Comparison of ENCODE assay signal across 25 cellular contexts in the genomic region with DNA sequence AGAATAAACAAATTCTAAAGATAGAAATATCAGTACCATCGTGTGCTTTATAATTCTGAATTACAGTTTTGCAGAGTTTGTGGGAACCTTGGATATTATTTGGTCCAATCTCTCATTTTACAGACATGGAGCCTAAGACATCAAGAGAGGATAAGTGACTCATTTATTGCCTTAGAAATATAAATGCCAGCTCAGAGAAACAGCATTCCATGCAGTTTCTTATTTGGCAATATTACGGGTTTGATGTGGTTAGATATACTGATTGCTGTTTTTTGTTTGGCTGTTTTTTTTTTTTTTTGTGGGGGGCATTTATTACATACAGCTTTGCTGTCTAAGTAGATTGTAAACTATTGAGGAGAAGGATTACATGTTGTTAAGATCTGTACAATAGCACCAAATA.
"Had no signal": no experiment of that assay in that cellular context is flagged by ENCODE, and none has a peak within 500 bp of the region (broad histone marks: within the 10 kb centered on the region; RNA-seq: fewer than 3 reads in every experiment).

No MANE protein-coding gene starts in this region.

- H3K4me3 Mint-ChIP-seq: activated T-cell treated with anti-CD3 and anti-CD28 coated beads, Interleukin-2, amount 50 U/mL, for 24 hours; activated T-helper 17 cell treated with anti-CD3 and anti-CD28 coated beads, Interleukin-2, amount 50 U/mL, for 72 hours; naive B cell; WTC11 had no signal

- FAIRE-seq: kidney had no signal

- H3K4me3 ChIP-seq: ascending aorta, lower lobe of right lung, sigmoid colon, thoracic aorta, upper lobe of right lung had no signal

- H3K36me3 ChIP-seq: ascending aorta, brain microvascular endothelial cell, lower lobe of right lung, sigmoid colon, thoracic aorta, upper lobe of right lung had no signal

- H3K27me3 Mint-ChIP-seq: activated T-cell treated with anti-CD3 and anti-CD28 coated beads, Interleukin-2, amount 50 U/mL, for 24 hours; activated T-helper 17 cell treated with anti-CD3 and anti-CD28 coated beads, Interleukin-2, amount 50 U/mL, for 72 hours; naive B cell had no signal

- DNase-seq: activated CD4-positive, alpha-beta T cell treated with anti-CD3 and anti-CD28 coated beads, Interleukin-2, amount 50 U/mL, for 4 hours; activated CD8-positive, alpha-beta memory T cell treated with anti-CD3 and anti-CD28 coated beads for 24 hours; activated CD8-positive, alpha-beta memory T cell treated with anti-CD3 and anti-CD28 coated beads, Interleukin-2, amount 50 U/mL, for 4 hours; activated T-cell treated with anti-CD3 and anti-CD28 coated beads, Interleukin-2, amount 50 U/mL, for 24 hours; brain microvascular endothelial cell; caudate nucleus; dermis blood vessel endothelial cell; effector CD8-positive, alpha-beta T cell; erythroblast; foreskin keratinocyte; kidney; lower lobe of right lung; naive B cell; occipital lobe; posterior cingulate gyrus; sigmoid colon; stimulated activated CD4-positive, alpha-beta T cell treated with anti-CD3 and anti-CD28 coated beads, Interleukin-4, amount 100 ng/mL, for 1 hour; stimulated activated naive CD4-positive, alpha-beta T cell; T-helper 9 cell; upper lobe of right lung had no signal

- H3K36me3 Mint-ChIP-seq: activated naive CD4-positive, alpha-beta T cell treated with anti-CD3 and anti-CD28 coated beads, Interleukin-2, amount 50 U/mL, for 72 hours; naive B cell; WTC11 had no signal

- H3K27ac Mint-ChIP-seq: activated naive CD4-positive, alpha-beta T cell treated with anti-CD3 and anti-CD28 coated beads, Interleukin-2, amount 50 U/mL, for 72 hours; activated T-cell treated with anti-CD3 and anti-CD28 coated beads, Interleukin-2, amount 50 U/mL, for 24 hours; activated T-helper 17 cell treated with anti-CD3 and anti-CD28 coated beads, Interleukin-2, amount 50 U/mL, for 72 hours; naive B cell; WTC11 had no signal

- H3K4me1 ChIP-seq: ascending aorta, foreskin keratinocyte, lower lobe of right lung, sigmoid colon, upper lobe of right lung had no signal

- H3K27me3 ChIP-seq: ascending aorta, brain microvascular endothelial cell, foreskin keratinocyte, sigmoid colon, upper lobe of right lung had no signal

- H3K27ac ChIP-seq: ascending aorta, brain microvascular endothelial cell, foreskin keratinocyte, lower lobe of right lung, sigmoid colon, thoracic aorta, upper lobe of right lung had no signal

- H3K9me3 Mint-ChIP-seq: WTC11 had no signal

- H3K4me1 Mint-ChIP-seq: activated T-helper 17 cell treated with anti-CD3 and anti-CD28 coated beads, Interleukin-2, amount 50 U/mL, for 72 hours; naive B cell had no signal

- H3K9me3 ChIP-seq: ascending aorta, lower lobe of right lung, sigmoid colon, thoracic aorta, upper lobe of right lung had no signal
